11 cellular contexts compared by ENCODE assay signal in genomic region chr19:10352764-10353671, GRCh38. TPM values are rescaled to one million over a fixed set of nuclear protein-coding genes. Genes with fewer than 3 reads are reported as not detected.
DNase-seq lines count a peak whose midpoint lies in the region; ATAC-seq and TF ChIP-seq lines count a peak whose summit lies in the region.
"Had no signal": no experiment of that assay in that cellular context is flagged by ENCODE, and none has a peak within 500 bp of the region (broad histone marks: within the 10 kb centered on the region; RNA-seq: fewer than 3 reads in every experiment).

No MANE protein-coding gene starts in this region.

- H3K27ac Mint-ChIP-seq in brain, result peak overlapping the region in 2 of 5 experiments; percentile 59 to 86
- H3K27ac Mint-ChIP-seq: activated T-cell treated with anti-CD3 and anti-CD28 coated beads, Interleukin-2, amount 50 U/mL, for 72 hours had no signal

- no peak for ATAC-seq in GM21390 (IDR thresholded peaks at IDR 0.05; ENCODE audit: unreplicated experiment)

- TF ChIP-seq EP300 in ovary (IDR thresholded peaks at IDR 0.05), result no peak

- H2AFZ ChIP-seq in hepatocyte (peak overlapping the region; percentile 24), Karpas-422 (ENCODE audit: low read length) (no peak overlapping the region)

- peaks cover 12% of the 10 kb centered on the region for H3K4me1 Mint-ChIP-seq in brain
- H3K4me1 Mint-ChIP-seq: central memory CD8-positive, alpha-beta T cell had no signal

- H3K27ac ChIP-seq in hepatocyte (peak overlapping the region; percentile 71), ovary (peak overlapping the region in 1 of 2 donors; percentile 74), Karpas-422 (ENCODE audit: low read length) (no peak overlapping the region)

- H3K27me3 ChIP-seq in hepatocyte (no peaks in the 10 kb centered on the region), ovary (no peaks in the 10 kb centered on the region), Karpas-422 (ENCODE audit: low read length) (no peaks in the 10 kb centered on the region)

- peaks cover 20% of the 10 kb centered on the region for H3K36me3 Mint-ChIP-seq in brain

- H3K4me3 ChIP-seq in hepatocyte, result no peak overlapping the region
- H3K4me3 ChIP-seq in ovary, result no peak overlapping the region
- no peak overlapping the region for H3K4me3 ChIP-seq in Karpas-422 (ENCODE audit: low read length)

- TF ChIP-seq POLR2A in ovary (IDR thresholded peaks at IDR 0.05), result no peak

- H3K36me3 ChIP-seq in hepatocyte (replicated peaks; ENCODE audit: insufficient read depth, low read depth) (no peaks in the 10 kb centered on the region), ovary (no peaks in the 10 kb centered on the region), Karpas-422 (ENCODE audit: insufficient read depth, low read length) (peaks cover 21% of the 10 kb centered on the region)

- no peaks in the 10 kb centered on the region for H3K27me3 Mint-ChIP-seq in brain
- H3K27me3 Mint-ChIP-seq: central memory CD8-positive, alpha-beta T cell had no signal

- no peak overlapping the region for H3K9ac ChIP-seq in Karpas-422 (ENCODE audit: low read length)

- H3K4me2 ChIP-seq in hepatocyte, result peak overlapping the region; percentile 74
- H3K4me2 ChIP-seq in Karpas-422 (ENCODE audit: low read depth, low read length, poor library complexity, severe bottlenecking), result no peak overlapping the region

- peak overlapping the region in 3 of 5 experiments; percentile 69 to 79 (median 74) for H3K4me3 Mint-ChIP-seq in brain
- H3K4me3 Mint-ChIP-seq: activated T-cell treated with anti-CD3 and anti-CD28 coated beads, Interleukin-2, amount 50 U/mL, for 72 hours; central memory CD8-positive, alpha-beta T cell had no signal

- intact Hi-C loops in ovary (cut with DNase I), result no loop called here

- H3K9me3 Mint-ChIP-seq in brain, result no peaks in the 10 kb centered on the region
- H3K9me3 Mint-ChIP-seq: activated T-cell treated with anti-CD3 and anti-CD28 coated beads, Interleukin-2, amount 50 U/mL, for 72 hours; central memory CD8-positive, alpha-beta T cell had no signal

- 36% methylated on average over 50 of the region's 63 CpGs for WGBS in hepatocyte (ENCODE audit: low lambda C conversion rate, missing lambda C conversion rate)
- 51 to 72% (median 58%) methylated on average over 54 to 63 of the region's 63 CpGs for WGBS in ovary, 3 donors

- H3K79me2 ChIP-seq in hepatocyte (no peaks in the 10 kb centered on the region), Karpas-422 (ENCODE audit: low read length) (no peaks in the 10 kb centered on the region)

- peaks cover 9% of the 10 kb centered on the region for H3K4me1 ChIP-seq in hepatocyte (ENCODE audit: insufficient read depth)
- peaks cover 6% of the 10 kb centered on the region for H3K4me1 ChIP-seq in ovary (ENCODE audit: insufficient read depth)
- no peaks in the 10 kb centered on the region for H3K4me1 ChIP-seq in Karpas-422 (ENCODE audit: low read length)

- H4K20me1 ChIP-seq in hepatocyte (ENCODE audit: insufficient read depth, poor library complexity, severe bottlenecking), result no peaks in the 10 kb centered on the region
- no peaks in the 10 kb centered on the region for H4K20me1 ChIP-seq in Karpas-422 (ENCODE audit: insufficient read depth, low read depth, low read length)

- DNase-seq in ELF-1 (ENCODE audit: low read depth, low spot score), result peak; percentile 98
- peak; percentile 85 for DNase-seq in hepatocyte (ENCODE audit: low spot score)
- DNase-seq in ovary, result peak; percentile 74 to 93 (median 82)
- DNase-seq in Karpas-422, result no peak
- DNase-seq in DMS153 (lab: John Stamatoyannopoulos, UW), result no peak
- no peak for DNase-seq in NK-92 treated with Interleukin-12 subunit alpha and Interleukin-12 subunit beta, amount 100 ng/mL, for 24 hours (lab: John Stamatoyannopoulos, UW)
- DNase-seq: EL had no signal

- no peaks in the 10 kb centered on the region for H3K9me3 ChIP-seq in hepatocyte (ENCODE audit: low read depth)
- no peaks in the 10 kb centered on the region for H3K9me3 ChIP-seq in ovary
- H3K9me3 ChIP-seq in Karpas-422 (ENCODE audit: low read length), result no peaks in the 10 kb centered on the region

- no peak for TF ChIP-seq CTCF in brain (conservative IDR thresholded peaks at IDR 0.05)
- no peak for TF ChIP-seq CTCF in hepatocyte (IDR thresholded peaks at IDR 0.05; ENCODE audit: poor library complexity)
- TF ChIP-seq CTCF in ovary (IDR thresholded peaks at IDR 0.05), result no peak

- H3K9me2 ChIP-seq in hepatocyte (replicated peaks; ENCODE audit: insufficient read depth), result no peaks in the 10 kb centered on the region
- H3K9me2 ChIP-seq in Karpas-422 (replicated peaks; ENCODE audit: insufficient read depth, low read length), result no peaks in the 10 kb centered on the region

RNA-seq across cellular contexts. Expression of gene ICAM3, which starts 13.6 kb away (rescaled TPM):
- polyA plus RNA-seq in brain (ENCODE audit: insufficient read depth, low read depth, low replicate concordance), result 3.4 TPM
- 5.2 and 5.3 TPM in 2 replicates for total RNA-seq in hepatocyte
- polyA plus RNA-seq in hepatocyte, result 11.7 and 16.8 TPM in 2 replicates
- 10 to 100 TPM in 1 of 7 donors, 1 to 10 TPM in 6; 2.2 to 10.9 (median 3.6) TPM for total RNA-seq in ovary
- 1 to 10 TPM; 3.9 to 4.3 TPM for polyA plus RNA-seq in ovary
- 92.1 and 206 TPM in 2 replicates for total RNA-seq in Karpas-422 (2014; rRNA removed; shearing (Covaris generic); ENCODE audit: low replicate concordance)

RNA-seq across cellular contexts. Expression of gene RAVER1, which starts 19.7 kb away (rescaled TPM):
- polyA plus RNA-seq in brain (ENCODE audit: insufficient read depth, low read depth, low replicate concordance), result 51.7 TPM
- total RNA-seq in hepatocyte, result 11.7 and 16.4 TPM in 2 replicates
- 35.5 and 42.0 TPM in 2 replicates for polyA plus RNA-seq in hepatocyte
- 10 to 100 TPM; 13.1 to 50.7 (median 41.0) TPM for total RNA-seq in ovary
- 10 to 100 TPM in 1 of 2 donors, 1 to 10 TPM in 1; 1.3 to 18.2 TPM for polyA plus RNA-seq in ovary
- 13.2 and 19.6 TPM in 2 replicates for total RNA-seq in Karpas-422 (2014; rRNA removed; shearing (Covaris generic); ENCODE audit: low replicate concordance)

RNA-seq across cellular contexts. Expression of gene TYK2, which starts 27.4 kb away (rescaled TPM):
- polyA plus RNA-seq in brain (ENCODE audit: insufficient read depth, low read depth, low replicate concordance) (60.3 TPM), hepatocyte (94.3 and 108 TPM in 2 replicates), ovary (10 to 100 TPM; 62.7 to 73.2 TPM)
- total RNA-seq in hepatocyte (52.4 and 63.6 TPM in 2 replicates), ovary (100 to 1,000 TPM in 1 of 7 donors, 10 to 100 TPM in 6; 55.4 to 118 (median 81.6) TPM)
- total RNA-seq in Karpas-422 (2014; rRNA removed; shearing (Covaris generic); ENCODE audit: low replicate concordance), result 108 and 158 TPM in 2 replicates

RNA-seq across cellular contexts. Expression of gene FDX2, which starts 37.2 kb away (rescaled TPM):
- polyA plus RNA-seq in brain (ENCODE audit: insufficient read depth, low read depth, low replicate concordance), result 59.5 TPM
- total RNA-seq in hepatocyte, result 16.9 and 24.9 TPM in 2 replicates
- 45.1 and 49.3 TPM in 2 replicates for polyA plus RNA-seq in hepatocyte
- 10 to 100 TPM; 11.1 to 23.6 (median 13.2) TPM for total RNA-seq in ovary
- 10 to 100 TPM in 1 of 2 donors, 1 to 10 TPM in 1; 2.5 to 16.8 TPM for polyA plus RNA-seq in ovary
- 11.9 and 23.2 TPM in 2 replicates for total RNA-seq in Karpas-422 (2014; rRNA removed; shearing (Covaris generic); ENCODE audit: low replicate concordance)

RNA-seq across cellular contexts. Expression of gene ZGLP1, which starts 43.4 kb away (rescaled TPM):
- polyA plus RNA-seq in brain (ENCODE audit: insufficient read depth, low read depth, low replicate concordance) (0.87 TPM), hepatocyte (10.3 TPM in 2 replicates), ovary (1 to 10 TPM in 1 of 2 donors, under 1 TPM in 1; 0.27 to 4.5 TPM)
- total RNA-seq in hepatocyte (2.6 and 5.8 TPM in 2 replicates), ovary (1 to 10 TPM; 2.6 to 5.6 (median 3.0) TPM)
- total RNA-seq in Karpas-422 (2014; rRNA removed; shearing (Covaris generic); ENCODE audit: low replicate concordance), result 5.3 and 7.1 TPM in 2 replicates

Comparison
In these comparisons a context has a peak if more than half of its experiments do, and no peak if none do; other contexts are left out.
1. DNase-seq: peak in ELF-1 (single experiment), hepatocyte (single experiment) and ovary (5 of 5); none in Karpas-422 (single experiment), DMS153 (single experiment) and NK-92 treated with Interleukin-12 subunit alpha and Interleukin-12 subunit beta, amount 100 ng/mL, for 24 hours (single experiment).